In the genomic region with DNA sequence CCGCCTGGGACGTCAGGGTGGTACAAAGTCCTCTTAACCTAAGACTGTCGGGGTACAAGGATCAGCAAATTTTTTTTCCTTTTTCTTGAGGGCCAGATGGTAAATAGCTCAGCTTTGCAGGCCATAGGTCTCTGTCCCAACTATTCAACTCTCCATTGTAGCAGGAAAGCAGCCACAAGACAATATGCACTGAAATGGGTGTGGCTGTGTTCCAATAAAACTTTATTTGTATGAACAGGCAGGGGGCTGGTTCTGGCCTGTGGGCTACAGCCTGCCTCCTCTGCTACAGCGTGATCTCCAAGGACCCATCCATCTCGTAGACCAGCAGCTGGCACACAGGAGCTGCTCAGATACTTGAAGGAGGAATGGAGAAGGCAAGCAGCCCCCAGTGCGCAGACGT, we compare ENCODE assay signal across 3 cellular contexts.
TF ChIP-seq lines count a peak whose summit lies in the region.
"Not testable (repeated sequence)": the region's sequence is repeated elsewhere in the genome, so short reads cannot be mapped to it uniquely, and the experiment has no call there.

No MANE protein-coding gene starts in this region.

TF ChIP-seq in GM12878, 131 proteins besides CTCF, POLR2A, EP300 and RAD21:
- TF ChIP-seq, protein P1, sequence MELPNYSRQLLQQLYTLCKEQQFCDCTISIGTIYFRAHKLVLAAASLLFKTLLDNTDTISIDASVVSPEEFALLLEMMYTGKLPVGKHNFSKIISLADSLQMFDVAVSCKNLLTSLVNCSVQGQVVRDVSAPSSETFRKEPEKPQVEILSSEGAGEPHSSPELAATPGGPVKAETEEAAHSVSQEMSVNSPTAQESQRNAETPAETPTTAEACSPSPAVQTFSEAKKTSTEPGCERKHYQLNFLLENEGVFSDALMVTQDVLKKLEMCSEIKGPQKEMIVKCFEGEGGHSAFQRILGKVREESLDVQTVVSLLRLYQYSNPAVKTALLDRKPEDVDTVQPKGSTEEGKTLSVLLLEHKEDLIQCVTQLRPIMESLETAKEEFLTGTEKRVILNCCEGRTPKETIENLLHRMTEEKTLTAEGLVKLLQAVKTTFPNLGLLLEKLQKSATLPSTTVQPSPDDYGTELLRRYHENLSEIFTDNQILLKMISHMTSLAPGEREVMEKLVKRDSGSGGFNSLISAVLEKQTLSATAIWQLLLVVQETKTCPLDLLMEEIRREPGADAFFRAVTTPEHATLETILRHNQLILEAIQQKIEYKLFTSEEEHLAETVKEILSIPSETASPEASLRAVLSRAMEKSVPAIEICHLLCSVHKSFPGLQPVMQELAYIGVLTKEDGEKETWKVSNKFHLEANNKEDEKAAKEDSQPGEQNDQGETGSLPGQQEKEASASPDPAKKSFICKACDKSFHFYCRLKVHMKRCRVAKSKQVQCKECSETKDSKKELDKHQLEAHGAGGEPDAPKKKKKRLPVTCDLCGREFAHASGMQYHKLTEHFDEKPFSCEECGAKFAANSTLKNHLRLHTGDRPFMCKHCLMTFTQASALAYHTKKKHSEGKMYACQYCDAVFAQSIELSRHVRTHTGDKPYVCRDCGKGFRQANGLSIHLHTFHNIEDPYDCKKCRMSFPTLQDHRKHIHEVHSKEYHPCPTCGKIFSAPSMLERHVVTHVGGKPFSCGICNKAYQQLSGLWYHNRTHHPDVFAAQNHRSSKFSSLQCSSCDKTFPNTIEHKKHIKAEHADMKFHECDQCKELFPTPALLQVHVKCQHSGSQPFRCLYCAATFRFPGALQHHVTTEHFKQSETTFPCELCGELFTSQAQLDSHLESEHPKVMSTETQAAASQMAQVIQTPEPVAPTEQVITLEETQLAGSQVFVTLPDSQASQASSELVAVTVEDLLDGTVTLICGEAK (IDR thresholded peaks at IDR 0.05; ENCODE audit: borderline replicate concordance): peak; percentile 47; the same call in 1 of the 2 replicates

TF ChIP-seq in K562, 482 proteins besides CTCF, POLR2A, EP300 and RAD21:
- TF ChIP-seq, protein P1 (IDR thresholded peaks at IDR 0.05): peak; percentile 92
- TF ChIP-seq, protein P1 (CRISPR knock-in tag; IDR thresholded peaks at IDR 0.05): peak; percentile 88
TF ChIP-seq in K562: peak in this region for 1; not testable (repeated sequence) for 481.

TF ChIP-seq in HepG2, 621 proteins besides CTCF, POLR2A, EP300 and RAD21:
- TF ChIP-seq, protein P1 (IDR thresholded peaks at IDR 0.05): not testable (repeated sequence)
- TF ChIP-seq, protein P1 (CRISPR knock-in tag; IDR thresholded peaks at IDR 0.05): peak; percentile 76
